In genomic region chr12:109944561-109944960, GRCh38 we compare ENCODE assay signal across 22 cellular contexts. TPM values are rescaled to one million over a fixed set of nuclear protein-coding genes. Genes with fewer than 3 reads are reported as not detected.
DNase-seq lines count a peak whose midpoint lies in the region; ATAC-seq, FAIRE-seq and TF ChIP-seq lines count a peak whose summit lies in the region.
"Had no signal": no experiment of that assay in that cellular context is flagged by ENCODE, and none has a peak within 500 bp of the region (broad histone marks: within the 10 kb centered on the region; RNA-seq: fewer than 3 reads in every experiment).

No MANE protein-coding gene starts in this region.

- H3K9ac ChIP-seq in liver (ENCODE audit: low read depth in 1 of 2, low read length in 2 of 2) (no peak overlapping the region), skeletal muscle satellite cell (ENCODE audit: low read depth, low read length) (peak overlapping the region; percentile 71)
- H3K9ac ChIP-seq: BLaER1 treated with 17β-estradiol and CSF1 and Interleukin-3, amounts not matched to agents 10 nM and 100 nM had no signal

- TF ChIP-seq CTCF in bronchial epithelial cell (IDR thresholded peaks at IDR 0.05; ENCODE audit: insufficient read depth, low read length, severe bottlenecking) (no peak), liver (IDR thresholded peaks at IDR 0.05; ENCODE audit: low read depth, low read length, missing input control) (no peak)

- no peak for FAIRE-seq in bronchial epithelial cell (lab: Jason Lieb, UNC)
- FAIRE-seq: A549 had no signal

- WGBS in liver: 87% methylated on average over 3 of the region's 3 CpGs

- TF ChIP-seq RAD21 in liver (IDR thresholded peaks at IDR 0.05): no peak

- peaks cover 76% of the 10 kb centered on the region for H3K36me3 Mint-ChIP-seq in activated T-cell treated with anti-CD3 and anti-CD28 coated beads, Interleukin-2, amount 50 U/mL, for 24 hours (ENCODE audit: low read depth)
- peaks cover 17% of the 10 kb centered on the region for H3K36me3 Mint-ChIP-seq in activated T-cell treated with anti-CD3 and anti-CD28 coated beads, Interleukin-2, amount 50 U/mL, for 4 hours (ENCODE audit: insufficient read depth)

- H3K36me3 ChIP-seq in bronchial epithelial cell (ENCODE audit: control insufficient read depth, insufficient read depth, low read length) (peaks cover 4% of the 10 kb centered on the region), liver (ENCODE audit: control insufficient read depth in 4 of 4, insufficient read depth in 3 of 4, low read depth in 1 of 4, low read length in 3 of 4) (peaks cover 0 to 3% (median 1%) of the 10 kb centered on the region in 4 donors), skeletal muscle satellite cell (ENCODE audit: insufficient read depth, low read length) (peaks cover 26% of the 10 kb centered on the region)
- H3K36me3 ChIP-seq: uterus had no signal

- H3K4me1 Mint-ChIP-seq in activated T-cell treated with anti-CD3 and anti-CD28 coated beads, Interleukin-2, amount 50 U/mL, for 24 hours (ENCODE audit: low read depth): peaks cover 27% of the 10 kb centered on the region
- H3K4me1 Mint-ChIP-seq in activated T-cell treated with anti-CD3 and anti-CD28 coated beads, Interleukin-2, amount 50 U/mL, for 4 hours (ENCODE audit: low read depth): peaks cover 21% of the 10 kb centered on the region

- no peak overlapping the region for H3K4me3 ChIP-seq in bronchial epithelial cell (ENCODE audit: low read depth, low read length)
- H3K4me3 ChIP-seq in liver (ENCODE audit: low read depth in 1 of 3, low read length in 3 of 3): no peak overlapping the region
- H3K4me3 ChIP-seq in skeletal muscle satellite cell (ENCODE audit: low read length): no peak overlapping the region
- H3K4me3 ChIP-seq: A549; BLaER1 treated with 17β-estradiol and CSF1 and Interleukin-3, amounts not matched to agents 10 nM and 100 nM; lung; SJCRH30; smooth muscle cell; uterus had no signal

- ATAC-seq in activated T-cell treated with anti-CD3 and anti-CD28 coated beads, Interleukin-2, amount 50 U/mL, for 4 hours: no peak

- no peaks in the 10 kb centered on the region for H3K27me3 ChIP-seq in bronchial epithelial cell (ENCODE audit: control insufficient read depth, insufficient read depth, low read length)
- no peaks in the 10 kb centered on the region for H3K27me3 ChIP-seq in liver (ENCODE audit: control insufficient read depth in 4 of 4, insufficient read depth in 4 of 4, low read length in 3 of 4)
- H3K27me3 ChIP-seq in skeletal muscle satellite cell (ENCODE audit: control insufficient read depth, insufficient read depth, low read length): no peaks in the 10 kb centered on the region
- H3K27me3 ChIP-seq: BLaER1 treated with 17β-estradiol and CSF1 and Interleukin-3, amounts not matched to agents 10 nM and 100 nM; SJCRH30; uterus had no signal

- H3K27ac Mint-ChIP-seq in activated T-cell treated with anti-CD3 and anti-CD28 coated beads, Interleukin-2, amount 50 U/mL, for 24 hours: peak overlapping the region; percentile 53
- H3K27ac Mint-ChIP-seq: activated naive CD8-positive, alpha-beta T cell treated with anti-CD3 and anti-CD28 coated beads, Interleukin-2, amount 10 ng/mL, durations not matched to agents 7 days and 5 days; T-helper 1 cell treated with Interleukin-12 subunit alpha and Interleukin-12 subunit beta and Interleukin-4 antibody, amounts not matched to agents 30 μg/mL and 1 μg/mL, for 36 hours had no signal

- H3K9me3 Mint-ChIP-seq in activated T-cell treated with anti-CD3 and anti-CD28 coated beads, Interleukin-2, amount 50 U/mL, for 24 hours: no peaks in the 10 kb centered on the region
- no peaks in the 10 kb centered on the region for H3K9me3 Mint-ChIP-seq in activated T-cell treated with anti-CD3 and anti-CD28 coated beads, Interleukin-2, amount 50 U/mL, for 4 hours
- H3K9me3 Mint-ChIP-seq: activated naive CD8-positive, alpha-beta T cell treated with anti-CD3 and anti-CD28 coated beads, Interleukin-2, amount 10 ng/mL, durations not matched to agents 7 days and 5 days; T-helper 1 cell treated with Interleukin-12 subunit alpha and Interleukin-12 subunit beta and Interleukin-4 antibody, amounts not matched to agents 30 μg/mL and 1 μg/mL, for 36 hours had no signal

- H3K4me1 ChIP-seq in liver (ENCODE audit: control insufficient read depth in 4 of 4, insufficient read depth in 4 of 4, low read length in 3 of 4) (peaks cover 6 to 45% (median 29%) of the 10 kb centered on the region in 4 donors), skeletal muscle satellite cell (ENCODE audit: control insufficient read depth, insufficient read depth, low read length) (peaks cover 50% of the 10 kb centered on the region)
- H3K4me1 ChIP-seq: A549 had no signal

- H3K27me3 Mint-ChIP-seq in activated T-cell treated with anti-CD3 and anti-CD28 coated beads, Interleukin-2, amount 50 U/mL, for 24 hours: no peaks in the 10 kb centered on the region
- no peaks in the 10 kb centered on the region for H3K27me3 Mint-ChIP-seq in activated T-cell treated with anti-CD3 and anti-CD28 coated beads, Interleukin-2, amount 50 U/mL, for 4 hours (ENCODE audit: low read depth)
- H3K27me3 Mint-ChIP-seq: activated naive CD8-positive, alpha-beta T cell treated with anti-CD3 and anti-CD28 coated beads, Interleukin-2, amount 10 ng/mL, durations not matched to agents 7 days and 5 days had no signal

- no peak overlapping the region for H3K4me2 ChIP-seq in skeletal muscle satellite cell (ENCODE audit: low read length)
- H3K4me2 ChIP-seq: A549, smooth muscle cell had no signal

- no peak for DNase-seq in activated T-cell treated with anti-CD3 and anti-CD28 coated beads, Interleukin-2, amount 50 U/mL, for 24 hours
- no peak for DNase-seq in activated T-cell treated with anti-CD3 and anti-CD28 coated beads, Interleukin-2, amount 50 U/mL, for 4 hours
- DNase-seq in bronchial epithelial cell (ENCODE audit: low read depth): peak; percentile 61
- no peak for DNase-seq in NCI-H345 (lab: John Stamatoyannopoulos, UW)
- no peak for DNase-seq in DMS153 treated with DMSO at 0.1 percent for 48 hours (lab: John Stamatoyannopoulos, UW; ENCODE audit: unreplicated experiment)
- DNase-seq in NCI-H524 treated with DMSO at 0.1 percent for 48 hours (lab: John Stamatoyannopoulos, UW): no peak
- DNase-seq: activated naive CD8-positive, alpha-beta T cell treated with anti-CD3 and anti-CD28 coated beads, Interleukin-2, amount 10 ng/mL, durations not matched to agents 7 days and 5 days; GDM1; GOT3; NCI-H1092 treated with DMSO at 0.1 percent for 48 hours; NCI-H69; stimulated activated CD4-positive, alpha-beta T cell treated with anti-CD3 and anti-CD28 coated beads, Interleukin-4, amount 100 ng/mL, for 24 hours; uterus had no signal

- H3K27ac ChIP-seq in liver (ENCODE audit: low read depth in 1 of 2, low read length in 2 of 2): peak overlapping the region; percentile 39 to 66
- H3K27ac ChIP-seq: A549; BLaER1 treated with 17β-estradiol and CSF1 and Interleukin-3, amounts not matched to agents 10 nM and 100 nM; uterus; VCaP had no signal

- no peak overlapping the region for H3K4me3 Mint-ChIP-seq in activated T-cell treated with anti-CD3 and anti-CD28 coated beads, Interleukin-2, amount 50 U/mL, for 24 hours
- no peak overlapping the region for H3K4me3 Mint-ChIP-seq in activated T-cell treated with anti-CD3 and anti-CD28 coated beads, Interleukin-2, amount 50 U/mL, for 4 hours
- H3K4me3 Mint-ChIP-seq: activated naive CD8-positive, alpha-beta T cell treated with anti-CD3 and anti-CD28 coated beads, Interleukin-2, amount 10 ng/mL, durations not matched to agents 7 days and 5 days; T-helper 1 cell treated with Interleukin-12 subunit alpha and Interleukin-12 subunit beta and Interleukin-4 antibody, amounts not matched to agents 30 μg/mL and 1 μg/mL, for 36 hours had no signal

- no peaks in the 10 kb centered on the region for H3K9me3 ChIP-seq in liver (ENCODE audit: control insufficient read depth in 4 of 4, low read length in 3 of 4)
- no peaks in the 10 kb centered on the region for H3K9me3 ChIP-seq in skeletal muscle satellite cell (replicated peaks; ENCODE audit: low read length)
- H3K9me3 ChIP-seq: A549; BLaER1 treated with 17β-estradiol and CSF1 and Interleukin-3, amounts not matched to agents 10 nM and 100 nM; SJCRH30; uterus had no signal

TF ChIP-seq in liver, 16 proteins besides CTCF, POLR2A, EP300 and RAD21 (continues in another document):
- TF ChIP-seq, protein P1, sequence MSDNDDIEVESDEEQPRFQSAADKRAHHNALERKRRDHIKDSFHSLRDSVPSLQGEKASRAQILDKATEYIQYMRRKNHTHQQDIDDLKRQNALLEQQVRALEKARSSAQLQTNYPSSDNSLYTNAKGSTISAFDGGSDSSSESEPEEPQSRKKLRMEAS (IDR thresholded peaks at IDR 0.05): no peak
- TF ChIP-seq SP1 (IDR thresholded peaks at IDR 0.05): no peak

RNA-seq across cellular contexts. Expression of gene TCHP, which starts 44.5 kb away (rescaled TPM):
- total RNA-seq in activated T-cell treated with anti-CD3 and anti-CD28 coated beads, Interleukin-2, amount 50 U/mL, for 4 hours: 10 to 100 TPM; 25.4 to 27.9 (median 25.4) TPM
- total RNA-seq in bronchial epithelial cell: 9.2 and 18.1 TPM in 2 replicates
- total RNA-seq in liver: 1 to 10 TPM; 5.4 to 9.8 TPM
- 1 to 10 TPM; 5.0 to 5.1 TPM for polyA plus RNA-seq in liver
- 6.1 and 7.9 TPM in 2 replicates for total RNA-seq in skeletal muscle satellite cell (2012; rRNA removed)

RNA-seq across cellular contexts. Expression of gene GIT2, which starts 51.6 kb away (rescaled TPM):
- total RNA-seq in activated T-cell treated with anti-CD3 and anti-CD28 coated beads, Interleukin-2, amount 50 U/mL, for 4 hours: 10 to 100 TPM; 43.0 to 51.8 (median 49.0) TPM
- total RNA-seq in bronchial epithelial cell (21.9 and 22.4 TPM in 2 replicates), liver (10 to 100 TPM; 22.2 to 30.4 TPM)
- polyA plus RNA-seq in liver: 10 to 100 TPM in 1 of 2 donors, 1 to 10 TPM in 1; 6.7 to 11.1 TPM
- total RNA-seq in skeletal muscle satellite cell (2012; rRNA removed): 26.1 and 35.6 TPM in 2 replicates

RNA-seq across cellular contexts. Expression of gene ANKRD13A, which starts 54.7 kb away (rescaled TPM):
- total RNA-seq in activated T-cell treated with anti-CD3 and anti-CD28 coated beads, Interleukin-2, amount 50 U/mL, for 4 hours: 10 to 100 TPM; 30.6 to 42.7 (median 38.8) TPM
- total RNA-seq in bronchial epithelial cell (27.3 and 36.9 TPM in 2 replicates), liver (10 to 100 TPM; 27.0 to 40.5 TPM)
- polyA plus RNA-seq in liver: 10 to 100 TPM in 1 of 2 donors, 1 to 10 TPM in 1; 7.0 to 10.5 TPM
- 31.7 and 58.1 TPM in 2 replicates for total RNA-seq in skeletal muscle satellite cell (2012; rRNA removed)
